ENCODE assay signal across 19 cellular contexts in genomic region chr2:178101321-178102079, GRCh38. TPM values are rescaled to one million over a fixed set of nuclear protein-coding genes. Genes with fewer than 3 reads are reported as not detected.
DNase-seq lines count a peak whose midpoint lies in the region; ATAC-seq lines count a peak whose summit lies in the region.
"Had no signal": no experiment of that assay in that cellular context is flagged by ENCODE, and none has a peak within 500 bp of the region (broad histone marks: within the 10 kb centered on the region; RNA-seq: fewer than 3 reads in every experiment).

No MANE protein-coding gene starts in this region.

- no peaks in the 10 kb centered on the region for H3K4me1 Mint-ChIP-seq in activated naive CD8-positive, alpha-beta T cell treated with anti-CD3 and anti-CD28 coated beads, Interleukin-2, amount 50 U/mL, for 24 hours
- no peaks in the 10 kb centered on the region for H3K4me1 Mint-ChIP-seq in activated T-cell treated with anti-CD3 and anti-CD28 coated beads, Interleukin-2, amount 50 U/mL, for 4 hours (ENCODE audit: low read depth)
- no peaks in the 10 kb centered on the region for H3K4me1 Mint-ChIP-seq in activated T-helper 1 cell treated with anti-CD3 and anti-CD28 coated beads, Interleukin-12 subunit alpha, Interleukin-12 subunit beta, Interleukin-2, Interleukin-4 antibody, amounts not matched to agents 30 ng/mL and 10 ng/mL and 1 ng/mL, durations not matched to agents 14 hours and 24 hours and 36 hours (ENCODE audit: low read depth)
- H3K4me1 Mint-ChIP-seq: CD4-positive, CD25-positive, alpha-beta regulatory T cell; natural killer cell had no signal

- no peak for ATAC-seq in activated naive CD8-positive, alpha-beta T cell treated with anti-CD3 and anti-CD28 coated beads, Interleukin-2, amount 50 U/mL, for 24 hours
- no peak for ATAC-seq in activated T-cell treated with anti-CD3 and anti-CD28 coated beads, Interleukin-2, amount 50 U/mL, for 4 hours
- ATAC-seq: left cardiac atrium, natural killer cell, pancreas had no signal

- H3K27ac Mint-ChIP-seq in activated naive CD8-positive, alpha-beta T cell treated with anti-CD3 and anti-CD28 coated beads, Interleukin-2, amount 50 U/mL, for 24 hours = no peak overlapping the region
- H3K27ac Mint-ChIP-seq in activated T-helper 1 cell treated with anti-CD3 and anti-CD28 coated beads, Interleukin-12 subunit alpha, Interleukin-12 subunit beta, Interleukin-2, Interleukin-4 antibody, amounts not matched to agents 30 ng/mL and 10 ng/mL and 1 ng/mL, durations not matched to agents 14 hours and 24 hours and 36 hours = no peak overlapping the region
- H3K27ac Mint-ChIP-seq: CD4-positive, CD25-positive, alpha-beta regulatory T cell; natural killer cell had no signal

- DNase-seq in AG20443 (ENCODE audit: low spot score) = peak; percentile 8
- DNase-seq in HT1080 (ENCODE audit: low read depth) = peak; percentile 56
- peak; percentile 11 for DNase-seq in amniotic epithelial cell (ENCODE audit: low read depth)
- DNase-seq in iris pigment epithelial cell (ENCODE audit: low read depth) = peak; percentile 6
- no peak for DNase-seq in GDM1 (lab: John Stamatoyannopoulos, UW)
- no peak for DNase-seq in activated naive CD8-positive, alpha-beta T cell treated with anti-CD3 and anti-CD28 coated beads, Interleukin-2, amount 50 U/mL, for 24 hours
- no peak for DNase-seq in activated T-cell treated with anti-CD3 and anti-CD28 coated beads, Interleukin-2, amount 50 U/mL, for 4 hours
- no peak for DNase-seq in activated T-helper 1 cell treated with anti-CD3 and anti-CD28 coated beads, Interleukin-12 subunit alpha, Interleukin-12 subunit beta, Interleukin-2, Interleukin-4 antibody, amounts not matched to agents 30 ng/mL and 10 ng/mL and 1 ng/mL, durations not matched to agents 14 hours and 24 hours and 36 hours (ENCODE audit: low spot score)
- DNase-seq: activated CD4-positive, alpha-beta T cell treated with anti-CD3 and anti-CD28 coated beads, Interleukin-2, amount 50 U/mL, for 48 hours; amniotic stem cell; CD4-positive, CD25-positive, alpha-beta regulatory T cell; left cardiac atrium; natural killer cell; NCI-H187 treated with DMSO at 0.1 percent for 48 hours; NCI-H2227 treated with DMSO at 0.1 percent for 48 hours; pancreas; testis had no signal

- no peak overlapping the region for H3K4me3 Mint-ChIP-seq in activated naive CD8-positive, alpha-beta T cell treated with anti-CD3 and anti-CD28 coated beads, Interleukin-2, amount 50 U/mL, for 24 hours
- H3K4me3 Mint-ChIP-seq in activated T-cell treated with anti-CD3 and anti-CD28 coated beads, Interleukin-2, amount 50 U/mL, for 4 hours = no peak overlapping the region
- H3K4me3 Mint-ChIP-seq in activated T-helper 1 cell treated with anti-CD3 and anti-CD28 coated beads, Interleukin-12 subunit alpha, Interleukin-12 subunit beta, Interleukin-2, Interleukin-4 antibody, amounts not matched to agents 30 ng/mL and 10 ng/mL and 1 ng/mL, durations not matched to agents 14 hours and 24 hours and 36 hours = no peak overlapping the region
- H3K4me3 Mint-ChIP-seq: CD4-positive, CD25-positive, alpha-beta regulatory T cell; natural killer cell had no signal

- intact Hi-C loops in activated T-helper 1 cell treated with anti-CD3 and anti-CD28 coated beads, Interleukin-12 subunit alpha, Interleukin-12 subunit beta, Interleukin-2, Interleukin-4 antibody, amounts not matched to agents 30 ng/mL and 10 ng/mL and 1 ng/mL, durations not matched to agents 14 hours and 24 hours and 36 hours (cut with micrococcal nuclease) = no loop called here

- H3K36me3 Mint-ChIP-seq in activated naive CD8-positive, alpha-beta T cell treated with anti-CD3 and anti-CD28 coated beads, Interleukin-2, amount 50 U/mL, for 24 hours (ENCODE audit: low read depth) = no peaks in the 10 kb centered on the region
- H3K36me3 Mint-ChIP-seq in activated T-cell treated with anti-CD3 and anti-CD28 coated beads, Interleukin-2, amount 50 U/mL, for 4 hours (ENCODE audit: insufficient read depth) = no peaks in the 10 kb centered on the region
- H3K36me3 Mint-ChIP-seq in activated T-helper 1 cell treated with anti-CD3 and anti-CD28 coated beads, Interleukin-12 subunit alpha, Interleukin-12 subunit beta, Interleukin-2, Interleukin-4 antibody, amounts not matched to agents 30 ng/mL and 10 ng/mL and 1 ng/mL, durations not matched to agents 14 hours and 24 hours and 36 hours (ENCODE audit: low read depth) = no peaks in the 10 kb centered on the region
- H3K36me3 Mint-ChIP-seq: CD4-positive, CD25-positive, alpha-beta regulatory T cell; natural killer cell had no signal

- peaks cover under 1% of the 10 kb centered on the region for H3K27me3 Mint-ChIP-seq in activated naive CD8-positive, alpha-beta T cell treated with anti-CD3 and anti-CD28 coated beads, Interleukin-2, amount 50 U/mL, for 24 hours
- no peaks in the 10 kb centered on the region for H3K27me3 Mint-ChIP-seq in activated T-cell treated with anti-CD3 and anti-CD28 coated beads, Interleukin-2, amount 50 U/mL, for 4 hours (ENCODE audit: low read depth)
- H3K27me3 Mint-ChIP-seq in activated T-helper 1 cell treated with anti-CD3 and anti-CD28 coated beads, Interleukin-12 subunit alpha, Interleukin-12 subunit beta, Interleukin-2, Interleukin-4 antibody, amounts not matched to agents 30 ng/mL and 10 ng/mL and 1 ng/mL, durations not matched to agents 14 hours and 24 hours and 36 hours (ENCODE audit: insufficient read depth) = peaks cover 14% of the 10 kb centered on the region

- H3K9me3 Mint-ChIP-seq in activated naive CD8-positive, alpha-beta T cell treated with anti-CD3 and anti-CD28 coated beads, Interleukin-2, amount 50 U/mL, for 24 hours = no peaks in the 10 kb centered on the region
- H3K9me3 Mint-ChIP-seq in activated T-cell treated with anti-CD3 and anti-CD28 coated beads, Interleukin-2, amount 50 U/mL, for 4 hours = no peaks in the 10 kb centered on the region
- H3K9me3 Mint-ChIP-seq in activated T-helper 1 cell treated with anti-CD3 and anti-CD28 coated beads, Interleukin-12 subunit alpha, Interleukin-12 subunit beta, Interleukin-2, Interleukin-4 antibody, amounts not matched to agents 30 ng/mL and 10 ng/mL and 1 ng/mL, durations not matched to agents 14 hours and 24 hours and 36 hours = no peaks in the 10 kb centered on the region
- H3K9me3 Mint-ChIP-seq: CD4-positive, CD25-positive, alpha-beta regulatory T cell; natural killer cell had no signal

RNA-seq across cellular contexts. Expression of gene RBM45, which starts 10.7 kb away (rescaled TPM):
- 17.1 and 25.0 TPM in 2 replicates for total RNA-seq in HT1080 (2014; rRNA removed; shearing (Covaris generic))
- polyA plus RNA-seq in HT1080 (2015; cell fraction: cytosol; rRNA removed) = 10.2 and 12.3 TPM in 2 replicates
- 26.7 and 30.3 TPM in 2 replicates for polyA plus RNA-seq in HT1080 (2015; cell fraction: nucleus; rRNA removed)
- 10 to 100 TPM; 14.3 to 18.6 (median 14.9) TPM for total RNA-seq in activated T-cell treated with anti-CD3 and anti-CD28 coated beads, Interleukin-2, amount 50 U/mL, for 4 hours
- total RNA-seq in activated T-helper 1 cell treated with anti-CD3 and anti-CD28 coated beads, Interleukin-12 subunit alpha, Interleukin-12 subunit beta, Interleukin-2, Interleukin-4 antibody, amounts not matched to agents 30 ng/mL and 10 ng/mL and 1 ng/mL, durations not matched to agents 14 hours and 24 hours and 36 hours = 18.6 and 21.9 TPM in 2 replicates

RNA-seq across cellular contexts. Expression of gene PDE11A, which starts 28.9 kb away (rescaled TPM):
- 0.30 and 0.42 TPM in 2 replicates for total RNA-seq in HT1080 (2014; rRNA removed; shearing (Covaris generic))
- 0.09 and 0.12 TPM in 2 replicates for polyA plus RNA-seq in HT1080 (2015; cell fraction: cytosol; rRNA removed)
- polyA plus RNA-seq in HT1080 (2015; cell fraction: nucleus; rRNA removed) = 0.37 and 0.69 TPM in 2 replicates
- not detected for total RNA-seq in activated T-cell treated with anti-CD3 and anti-CD28 coated beads, Interleukin-2, amount 50 U/mL, for 4 hours
- total RNA-seq in activated T-helper 1 cell treated with anti-CD3 and anti-CD28 coated beads, Interleukin-12 subunit alpha, Interleukin-12 subunit beta, Interleukin-2, Interleukin-4 antibody, amounts not matched to agents 30 ng/mL and 10 ng/mL and 1 ng/mL, durations not matched to agents 14 hours and 24 hours and 36 hours = not detected in 2 replicates
- total RNA-seq: CD4-positive, CD25-positive, alpha-beta regulatory T cell; natural killer cell; T-helper 2 cell treated with Interferon-gamma antibody and Interleukin-4, amounts not matched to agents 100 ng/mL and 5 ng/mL, for 36 hours had no signal
- polyA plus RNA-seq: CD4-positive, CD25-positive, alpha-beta regulatory T cell; esophagus had no signal

Comparison
In these comparisons a context has a peak if more than half of its experiments do, and no peak if none do; other contexts are left out.
1. DNase-seq: peak in AG20443 (single experiment), HT1080 (single experiment), amniotic epithelial cell (single experiment) and iris pigment epithelial cell (single experiment); none in GDM1 (single experiment), activated naive CD8-positive, alpha-beta T cell treated with anti-CD3 and anti-CD28 coated beads, Interleukin-2, amount 50 U/mL, for 24 hours (single experiment), activated T-cell treated with anti-CD3 and anti-CD28 coated beads, Interleukin-2, amount 50 U/mL, for 4 hours (single experiment) and activated T-helper 1 cell treated with anti-CD3 and anti-CD28 coated beads, Interleukin-12 subunit alpha, Interleukin-12 subunit beta, Interleukin-2, Interleukin-4 antibody, amounts not matched to agents 30 ng/mL and 10 ng/mL and 1 ng/mL, durations not matched to agents 14 hours and 24 hours and 36 hours (single experiment).